In genomic region chr7:122944682-122945303, GRCh38 we compare ENCODE assay signal across 29 cellular contexts. TPM values are rescaled to one million over a fixed set of nuclear protein-coding genes. Genes with fewer than 3 reads are reported as not detected.
"Had no signal": no experiment of that assay in that cellular context is flagged by ENCODE, and none has a peak within 500 bp of the region (broad histone marks: within the 10 kb centered on the region; RNA-seq: fewer than 3 reads in every experiment).

No MANE protein-coding gene starts in this region.

- H3K9me3 Mint-ChIP-seq: activated T-helper 17 cell treated with anti-CD3 and anti-CD28 coated beads, Interleukin-2, amount 50 U/mL, for 72 hours; endodermal cell; nephron; stimulated activated naive CD8-positive, alpha-beta T cell treated with anti-CD3 and anti-CD28 coated beads, Interleukin-15, Interleukin-2, amounts not matched to agents 100 ng/mL and 50 ng/mL, for 24 hours had no signal

- H3K27me3 Mint-ChIP-seq: activated CD4-positive, alpha-beta memory T cell treated with anti-CD3 and anti-CD28 coated beads, Interleukin-2, amount 10 ng/mL, durations not matched to agents 7 days and 5 days; activated naive CD8-positive, alpha-beta T cell treated with anti-CD3 and anti-CD28 coated beads for 36 hours; activated T-helper 17 cell treated with anti-CD3 and anti-CD28 coated beads, Interleukin-2, amount 50 U/mL, for 72 hours; stimulated activated naive CD8-positive, alpha-beta T cell treated with anti-CD3 and anti-CD28 coated beads, Interleukin-15, Interleukin-2, amounts not matched to agents 100 ng/mL and 50 ng/mL, for 24 hours had no signal

- H3K36me3 Mint-ChIP-seq: activated naive CD8-positive, alpha-beta T cell treated with anti-CD3 and anti-CD28 coated beads for 36 hours had no signal

- H3K9me3 ChIP-seq: esophagus muscularis mucosa, left lung, SK-N-SH, suprapubic skin, transverse colon, uterus had no signal

- H3K4me3 Mint-ChIP-seq: activated CD4-positive, alpha-beta memory T cell treated with anti-CD3 and anti-CD28 coated beads, Interleukin-2, amount 10 ng/mL, durations not matched to agents 7 days and 5 days; activated naive CD8-positive, alpha-beta T cell treated with anti-CD3 and anti-CD28 coated beads for 36 hours; activated T-helper 17 cell treated with anti-CD3 and anti-CD28 coated beads, Interleukin-2, amount 50 U/mL, for 72 hours; endodermal cell; nephron; stimulated activated naive CD8-positive, alpha-beta T cell treated with anti-CD3 and anti-CD28 coated beads, Interleukin-15, Interleukin-2, amounts not matched to agents 100 ng/mL and 50 ng/mL, for 24 hours; T-helper 2 cell treated with Interferon-gamma antibody and Interleukin-4, amounts not matched to agents 5 μg/mL and 100 μg/mL, for 36 hours had no signal

- H3K4me1 ChIP-seq: esophagus muscularis mucosa, left lung, suprapubic skin, transverse colon, uterus had no signal

- H3K4me2 ChIP-seq: SK-N-SH had no signal

- DNase-seq: activated CD4-positive, alpha-beta memory T cell treated with anti-CD3 and anti-CD28 coated beads, Interleukin-2, amount 10 ng/mL, durations not matched to agents 7 days and 5 days; activated CD4-positive, alpha-beta T cell treated with anti-CD3 and anti-CD28 coated beads for 48 hours; activated CD4-positive, CD25-positive, alpha-beta regulatory T cell; activated naive CD4-positive, alpha-beta T cell; activated naive CD8-positive, alpha-beta T cell treated with anti-CD3 and anti-CD28 coated beads for 36 hours; activated T-cell treated with anti-CD3 and anti-CD28 coated beads, Interleukin-2, amount 50 U/mL, for 1 hour; anterior cingulate cortex; caudate nucleus; endodermal cell; foreskin melanocyte; kidney; left lung; midbrain; nucleus accumbens; posterior cingulate gyrus; SK-N-SH; stimulated activated CD4-positive, alpha-beta T cell treated with anti-CD3 and anti-CD28 coated beads, Interleukin-2, amount 100 ng/mL, for 24 hours; transverse colon; uterus had no signal

- H3K9me2 ChIP-seq: SK-N-SH had no signal

- FAIRE-seq: colon, TTC549 had no signal

- H3K27ac ChIP-seq: esophagus muscularis mucosa, left lung, suprapubic skin, transverse colon, uterus had no signal

- H3K27ac Mint-ChIP-seq: activated CD4-positive, alpha-beta memory T cell treated with anti-CD3 and anti-CD28 coated beads, Interleukin-2, amount 10 ng/mL, durations not matched to agents 7 days and 5 days; activated naive CD8-positive, alpha-beta T cell treated with anti-CD3 and anti-CD28 coated beads for 36 hours; activated T-helper 17 cell treated with anti-CD3 and anti-CD28 coated beads, Interleukin-2, amount 50 U/mL, for 72 hours; endodermal cell; nephron; stimulated activated naive CD8-positive, alpha-beta T cell treated with anti-CD3 and anti-CD28 coated beads, Interleukin-15, Interleukin-2, amounts not matched to agents 100 ng/mL and 50 ng/mL, for 24 hours; T-helper 2 cell treated with Interferon-gamma antibody and Interleukin-4, amounts not matched to agents 5 μg/mL and 100 μg/mL, for 36 hours had no signal

- H3K27me3 ChIP-seq: esophagus muscularis mucosa, left lung, suprapubic skin, transverse colon, uterus had no signal

- H3K36me3 ChIP-seq: esophagus muscularis mucosa, left lung, suprapubic skin, transverse colon, uterus had no signal

- H3K9ac ChIP-seq: SK-N-SH had no signal

- H3K4me1 Mint-ChIP-seq: activated CD4-positive, alpha-beta memory T cell treated with anti-CD3 and anti-CD28 coated beads, Interleukin-2, amount 10 ng/mL, durations not matched to agents 7 days and 5 days; activated naive CD8-positive, alpha-beta T cell treated with anti-CD3 and anti-CD28 coated beads for 36 hours; activated T-helper 17 cell treated with anti-CD3 and anti-CD28 coated beads, Interleukin-2, amount 50 U/mL, for 72 hours; endodermal cell; nephron had no signal

- H3K4me3 ChIP-seq: esophagus muscularis mucosa, left lung, suprapubic skin, transverse colon, uterus had no signal

RNA-seq across cellular contexts. Expression of gene TAS2R16, which starts 50.7 kb away (rescaled TPM):
- total RNA-seq: activated CD4-positive, alpha-beta memory T cell treated with anti-CD3 and anti-CD28 coated beads, Interleukin-2, amount 10 ng/mL, durations not matched to agents 7 days and 5 days; activated naive CD8-positive, alpha-beta T cell treated with anti-CD3 and anti-CD28 coated beads for 36 hours; activated T-helper 17 cell treated with anti-CD3 and anti-CD28 coated beads, Interleukin-2, amount 50 U/mL, for 72 hours; endodermal cell; esophagus muscularis mucosa; kidney; left lung; lung microvascular endothelial cell; skeletal muscle tissue; suprapubic skin; transverse colon; uterus had no signal

RNA-seq across cellular contexts. Expression of gene CADPS2, which starts 58.5 kb away (rescaled TPM):
- total RNA-seq: activated CD4-positive, alpha-beta memory T cell treated with anti-CD3 and anti-CD28 coated beads, Interleukin-2, amount 10 ng/mL, durations not matched to agents 7 days and 5 days; activated naive CD8-positive, alpha-beta T cell treated with anti-CD3 and anti-CD28 coated beads for 36 hours; activated T-helper 17 cell treated with anti-CD3 and anti-CD28 coated beads, Interleukin-2, amount 50 U/mL, for 72 hours had no signal
